Comparison of ENCODE assay signal across 8 cellular contexts in the genomic region with DNA sequence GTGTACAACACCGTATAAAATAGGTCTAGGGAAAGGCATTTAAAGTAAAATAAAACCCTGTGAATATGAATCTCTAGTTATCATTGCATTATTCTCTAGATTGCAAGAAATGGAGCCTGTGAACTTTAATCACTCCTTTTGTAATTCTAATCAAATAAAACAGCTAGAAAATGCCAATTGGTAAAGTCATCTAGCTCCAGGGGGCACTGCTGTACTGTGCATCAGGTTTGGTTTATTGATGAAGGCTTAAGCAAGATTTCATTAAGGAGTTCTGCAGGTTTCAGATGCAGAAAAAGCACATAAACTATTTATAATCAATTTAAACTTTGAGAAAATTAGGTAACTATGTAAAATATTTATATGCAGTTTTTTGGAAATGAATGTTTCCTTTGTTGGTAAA.
DNase-seq lines count a peak whose midpoint lies in the region; ATAC-seq and TF ChIP-seq lines count a peak whose summit lies in the region.

No MANE protein-coding gene starts in this region.

- H3K36me3 Mint-ChIP-seq in nephron progenitor cell (ENCODE audit: low read depth) = no peaks in the 10 kb centered on the region

- H3K27ac ChIP-seq in brain microvascular endothelial cell = no peak overlapping the region

- H3K36me3 ChIP-seq in brain microvascular endothelial cell (replicated peaks) = no peaks in the 10 kb centered on the region

- H3K4me3 ChIP-seq in GM12875 (ENCODE audit: low read depth, low read length) = no peak overlapping the region
- H3K4me3 ChIP-seq in brain microvascular endothelial cell (ENCODE audit: low read depth, low read length) = no peak overlapping the region

- TF ChIP-seq CTCF in GM12875 (IDR thresholded peaks at IDR 0.05; ENCODE audit: borderline replicate concordance, insufficient read depth, low read depth, low read length) = peak; percentile 20; the same call in 1 of the 2 replicates
- TF ChIP-seq CTCF in brain microvascular endothelial cell (IDR thresholded peaks at IDR 0.05; ENCODE audit: low read depth, low read length, missing control alignments) = peak; percentile 59
- TF ChIP-seq CTCF in nephron progenitor cell (IDR thresholded peaks at IDR 0.05) = peak; percentile 41

- peaks cover 5% of the 10 kb centered on the region for H3K9me3 Mint-ChIP-seq in nephron progenitor cell

- H3K27me3 Mint-ChIP-seq in nephron progenitor cell (ENCODE audit: low read depth, poor library complexity) = no peaks in the 10 kb centered on the region

- in situ Hi-C loops in brain microvascular endothelial cell (cut with HindIII; ENCODE audit: low pct_ligation_motif_present, low sequenced_read_pairs) = loop anchor here (25.0 kb wide), 1 partner anchor 457 kb away; no protein-coding TSS in a partner anchor

- no peaks in the 10 kb centered on the region for H3K4me1 Mint-ChIP-seq in nephron progenitor cell

- intact Hi-C loops in posterior vena cava (cut with DNase I) = no loop called here

- DNase-seq in NCI-H1417 treated with DMSO at 0.1 percent for 48 hours (lab: John Stamatoyannopoulos, UW) (peak; percentile 12), brain microvascular endothelial cell (no peak), nephron progenitor cell (peak; percentile 25), posterior vena cava (ENCODE audit: low spot score) (no peak), DMS79 (lab: John Stamatoyannopoulos, UW) (no peak), GF-D8 (lab: John Stamatoyannopoulos, UW) (no peak)

- H3K4me3 Mint-ChIP-seq in nephron progenitor cell = no peak overlapping the region

- H3K27ac Mint-ChIP-seq in nephron progenitor cell = no peak overlapping the region

- ATAC-seq in GM21737 (IDR thresholded peaks at IDR 0.05; ENCODE audit: unreplicated experiment) = no peak

- no peaks in the 10 kb centered on the region for H3K27me3 ChIP-seq in brain microvascular endothelial cell (replicated peaks)

Comparison
In these comparisons a context has a peak if more than half of its experiments do, and no peak if none do; other contexts are left out.
1. DNase-seq: peak in NCI-H1417 treated with DMSO at 0.1 percent for 48 hours (single experiment) and nephron progenitor cell (single experiment); none in brain microvascular endothelial cell (single experiment), posterior vena cava (single experiment), DMS79 (single experiment) and GF-D8 (single experiment).
2. Peak in every context shown above with its lines, with median percentiles within 50 percentile points of each other: CTCF ChIP-seq.